8 cellular contexts compared by ENCODE assay signal in the genomic region with DNA sequence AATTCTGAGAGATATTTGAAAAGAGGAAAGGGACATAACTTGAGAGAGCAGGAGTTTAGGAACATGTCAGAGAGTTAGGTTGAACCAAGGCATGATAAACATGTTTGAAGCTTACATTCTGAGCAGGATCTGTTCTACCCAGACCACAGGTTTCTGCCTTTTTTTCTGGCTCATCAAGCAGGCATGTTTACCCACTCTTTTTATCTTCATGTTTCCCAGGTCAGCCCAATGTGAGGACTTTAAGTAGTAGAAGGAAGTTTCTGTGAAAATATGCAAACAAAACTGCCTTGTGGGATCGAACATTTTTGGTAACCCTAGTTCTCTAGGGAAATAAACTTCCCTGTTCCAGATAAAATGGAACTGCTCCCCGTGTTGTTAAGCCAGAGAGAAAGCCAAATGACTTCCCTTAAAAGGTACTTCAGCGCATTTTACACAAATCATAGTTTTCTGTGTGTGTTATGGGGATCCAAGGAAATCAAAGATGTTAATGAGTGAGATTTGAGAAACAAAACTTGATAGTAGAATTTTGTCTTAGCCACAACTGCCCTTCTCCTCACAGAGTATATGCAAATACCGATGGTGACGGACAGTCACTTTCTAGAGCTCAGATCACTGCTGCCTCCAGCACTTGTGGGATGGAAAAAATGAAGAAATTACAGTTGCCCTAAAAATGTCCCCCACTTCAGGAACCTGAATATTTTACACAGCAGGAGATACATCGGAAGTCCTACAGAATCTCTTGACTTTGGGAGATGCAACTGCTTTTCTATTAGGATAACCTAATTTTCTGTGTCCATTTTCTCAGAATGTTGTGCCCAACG. TPM values are rescaled to one million over a fixed set of nuclear protein-coding genes. Genes with fewer than 3 reads are reported as not detected.
DNase-seq lines count a peak whose midpoint lies in the region; ATAC-seq, FAIRE-seq and TF ChIP-seq lines count a peak whose summit lies in the region.

No MANE protein-coding gene starts in this region.

- H3K27ac Mint-ChIP-seq in WTC11 (peak overlapping the region; percentile 81; the same call in 1 of the 2 replicates), glutamatergic neuron (ENCODE audit: unreplicated experiment) (peak overlapping the region; percentile 94)

- peak; percentile 36 for ATAC-seq in HG02885 (IDR thresholded peaks at IDR 0.05; ENCODE audit: poor library complexity, unreplicated experiment)
- no peak for ATAC-seq in WTC11
- ATAC-seq in GM21619 (IDR thresholded peaks at IDR 0.05; ENCODE audit: unreplicated experiment) = no peak
- ATAC-seq in GM18505 (IDR thresholded peaks at IDR 0.05; ENCODE audit: unreplicated experiment) = no peak

- DNase-seq in GM12891 (ENCODE audit: insufficient read length, low spot score) (no peak), WTC11 (ENCODE audit: low spot score) (no peak), glutamatergic neuron (no peak), renal cortical epithelial cell (ENCODE audit: low read depth) (peak; percentile 69), AG08395 (ENCODE audit: low spot score) (no peak)

- no peak for TF ChIP-seq CTCF in WTC11 (IDR thresholded peaks at IDR 0.05)
- no peak for TF ChIP-seq CTCF in glutamatergic neuron (IDR thresholded peaks at IDR 0.05; ENCODE audit: partially characterized antibody, unreplicated experiment)

- H3K4me1 Mint-ChIP-seq in WTC11 (peaks cover 36% of the 10 kb centered on the region), glutamatergic neuron (ENCODE audit: low read depth, unreplicated experiment) (peaks cover 16% of the 10 kb centered on the region)

- H3K36me3 Mint-ChIP-seq in WTC11 = no peaks in the 10 kb centered on the region
- H3K36me3 Mint-ChIP-seq in glutamatergic neuron (ENCODE audit: unreplicated experiment) = no peaks in the 10 kb centered on the region

- H3K27me3 Mint-ChIP-seq in WTC11 (ENCODE audit: low read depth) (peaks cover 23% of the 10 kb centered on the region), glutamatergic neuron (ENCODE audit: unreplicated experiment) (peaks cover 14% of the 10 kb centered on the region)

- POLR2A ChIA-PET in WTC11 (lab: Charles Lee) = interaction anchor here (0.6 to 2.7 kb wide), 4 partner anchors 10 to 334 kb away, joined by 3 to 23 read pairs (median 4); a partner anchor contains a TSS

- H3K4me3 Mint-ChIP-seq in WTC11 (peak overlapping the region; percentile 93), glutamatergic neuron (ENCODE audit: unreplicated experiment) (peak overlapping the region; percentile 92)

- TF ChIP-seq POLR2A in GM12891 (IDR thresholded peaks at IDR 0.05; ENCODE audit: low read depth, low read length) (no peak), GM18505 (IDR thresholded peaks at IDR 0.05; ENCODE audit: borderline replicate concordance, extremely low read depth, insufficient read depth, insufficient read length) (no peak)

- peak; percentile 40 for FAIRE-seq in GM12891 (lab: Jason Lieb, UNC)

- CTCF ChIA-PET in WTC11 (lab: Charles Lee) = interaction anchor here (0.6 to 3.4 kb wide), 3 partner anchors 23 to 93 kb away, joined by 3 to 19 read pairs (median 4); a partner anchor contains a TSS

- H3K9me3 Mint-ChIP-seq in WTC11 = no peaks in the 10 kb centered on the region
- peaks cover 6% of the 10 kb centered on the region for H3K9me3 Mint-ChIP-seq in glutamatergic neuron (ENCODE audit: unreplicated experiment)

TF ChIP-seq in GM12891, 5 proteins besides CTCF, POLR2A, EP300 and RAD21:
- TF ChIP-seq POLR2AphosphoS5 (IDR thresholded peaks at IDR 0.05; ENCODE audit: low read depth, low read length) (no peak), POU2F2 (IDR thresholded peaks at IDR 0.05; ENCODE audit: low read depth, low read length) (peak; percentile 87)

TF ChIP-seq in WTC11, 78 proteins besides CTCF, POLR2A, EP300 and RAD21:
- TF ChIP-seq, protein P1, sequence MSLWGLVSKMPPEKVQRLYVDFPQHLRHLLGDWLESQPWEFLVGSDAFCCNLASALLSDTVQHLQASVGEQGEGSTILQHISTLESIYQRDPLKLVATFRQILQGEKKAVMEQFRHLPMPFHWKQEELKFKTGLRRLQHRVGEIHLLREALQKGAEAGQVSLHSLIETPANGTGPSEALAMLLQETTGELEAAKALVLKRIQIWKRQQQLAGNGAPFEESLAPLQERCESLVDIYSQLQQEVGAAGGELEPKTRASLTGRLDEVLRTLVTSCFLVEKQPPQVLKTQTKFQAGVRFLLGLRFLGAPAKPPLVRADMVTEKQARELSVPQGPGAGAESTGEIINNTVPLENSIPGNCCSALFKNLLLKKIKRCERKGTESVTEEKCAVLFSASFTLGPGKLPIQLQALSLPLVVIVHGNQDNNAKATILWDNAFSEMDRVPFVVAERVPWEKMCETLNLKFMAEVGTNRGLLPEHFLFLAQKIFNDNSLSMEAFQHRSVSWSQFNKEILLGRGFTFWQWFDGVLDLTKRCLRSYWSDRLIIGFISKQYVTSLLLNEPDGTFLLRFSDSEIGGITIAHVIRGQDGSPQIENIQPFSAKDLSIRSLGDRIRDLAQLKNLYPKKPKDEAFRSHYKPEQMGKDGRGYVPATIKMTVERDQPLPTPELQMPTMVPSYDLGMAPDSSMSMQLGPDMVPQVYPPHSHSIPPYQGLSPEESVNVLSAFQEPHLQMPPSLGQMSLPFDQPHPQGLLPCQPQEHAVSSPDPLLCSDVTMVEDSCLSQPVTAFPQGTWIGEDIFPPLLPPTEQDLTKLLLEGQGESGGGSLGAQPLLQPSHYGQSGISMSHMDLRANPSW (CRISPR knock-in tag; conservative IDR thresholded peaks at IDR 0.05; ENCODE audit: low read depth) = no peak
- TF ChIP-seq FOXJ3 (CRISPR knock-in tag; IDR thresholded peaks at IDR 0.05; ENCODE audit: borderline replicate concordance) (no peak), NR3C1 (CRISPR knock-in tag; conservative IDR thresholded peaks at IDR 0.05; ENCODE audit: low read depth) (no peak), ZNF423 (CRISPR knock-in tag; IDR thresholded peaks at IDR 0.05) (no peak)
- TF ChIP-seq, protein P2, sequence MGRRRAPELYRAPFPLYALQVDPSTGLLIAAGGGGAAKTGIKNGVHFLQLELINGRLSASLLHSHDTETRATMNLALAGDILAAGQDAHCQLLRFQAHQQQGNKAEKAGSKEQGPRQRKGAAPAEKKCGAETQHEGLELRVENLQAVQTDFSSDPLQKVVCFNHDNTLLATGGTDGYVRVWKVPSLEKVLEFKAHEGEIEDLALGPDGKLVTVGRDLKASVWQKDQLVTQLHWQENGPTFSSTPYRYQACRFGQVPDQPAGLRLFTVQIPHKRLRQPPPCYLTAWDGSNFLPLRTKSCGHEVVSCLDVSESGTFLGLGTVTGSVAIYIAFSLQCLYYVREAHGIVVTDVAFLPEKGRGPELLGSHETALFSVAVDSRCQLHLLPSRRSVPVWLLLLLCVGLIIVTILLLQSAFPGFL (CRISPR knock-in tag; IDR thresholded peaks at IDR 0.05; ENCODE audit: borderline replicate concordance) = no peak

RNA-seq across cellular contexts. Expression of a gene that starts 0.8 kb away (rescaled TPM):
- 7.6 TPM for polyA plus RNA-seq in GM12891 (2012; ENCODE audit: low read depth, missing spikeins)
- total RNA-seq in WTC11 (2021) = 52.2 to 56.9 TPM (median 53.9 TPM) in 3 replicates
- total RNA-seq in glutamatergic neuron (ENCODE audit: unreplicated experiment) = 41.0 TPM
- 20.8 and 51.0 TPM in 2 replicates for total RNA-seq in renal cortical epithelial cell

RNA-seq across cellular contexts. Expression of a gene that starts 23.2 kb away (rescaled TPM):
- 5.7 TPM for polyA plus RNA-seq in GM12891 (2012; ENCODE audit: low read depth, missing spikeins)
- total RNA-seq in WTC11 (2021) (9.4 to 11.1 TPM (median 9.5 TPM) in 3 replicates), glutamatergic neuron (ENCODE audit: unreplicated experiment) (6.1 TPM), renal cortical epithelial cell (2.7 and 4.9 TPM in 2 replicates)

RNA-seq across cellular contexts. Expression of a gene that starts 23.7 kb away (rescaled TPM):
- polyA plus RNA-seq in GM12891 (2012; ENCODE audit: low read depth, missing spikeins) = 19.3 TPM
- 10.6 to 14.2 TPM (median 13.6 TPM) in 3 replicates for total RNA-seq in WTC11 (2021)
- total RNA-seq in glutamatergic neuron (ENCODE audit: unreplicated experiment) = 31.1 TPM
- 19.8 and 23.0 TPM in 2 replicates for total RNA-seq in renal cortical epithelial cell

RNA-seq across cellular contexts. Expression of a gene that starts 41.0 kb away (rescaled TPM):
- 0.42 TPM for polyA plus RNA-seq in GM12891 (2012; ENCODE audit: low read depth, missing spikeins)
- 0.17 to 0.30 TPM (median 0.18 TPM) in 3 replicates for total RNA-seq in WTC11 (2021)
- 1.8 TPM for total RNA-seq in glutamatergic neuron (ENCODE audit: unreplicated experiment)
- 7.5 and 8.5 TPM in 2 replicates for total RNA-seq in renal cortical epithelial cell

RNA-seq across cellular contexts. Expression of a gene that starts 50.9 kb away (rescaled TPM):
- polyA plus RNA-seq in GM12891 (2012; ENCODE audit: low read depth, missing spikeins) = not detected
- 65.8 to 91.1 TPM (median 90.4 TPM) in 3 replicates for total RNA-seq in WTC11 (2021)
- 2.9 TPM for total RNA-seq in glutamatergic neuron (ENCODE audit: unreplicated experiment)
- total RNA-seq in renal cortical epithelial cell = 0.52 and 5.1 TPM in 2 replicates
